Comparison of ENCODE assay signal across 8 cellular contexts in genomic region chr22:37907036-37907954, GRCh38. TPM values are rescaled to one million over a fixed set of nuclear protein-coding genes. Genes with fewer than 3 reads are reported as not detected.
A peak's percentile ranks its signal among the peaks of the same experiment; 100 is the strongest.
DNase-seq lines count a peak whose midpoint lies in the region; ATAC-seq and TF ChIP-seq lines count a peak whose summit lies in the region.

No MANE protein-coding gene starts in this region.

- no peaks in the 10 kb centered on the region for H3K9me3 ChIP-seq in esophagus muscularis mucosa

- H3K27me3 ChIP-seq in esophagus muscularis mucosa: no peaks in the 10 kb centered on the region

- no peak for TF ChIP-seq EP300 in esophagus muscularis mucosa (IDR thresholded peaks at IDR 0.05)

- no peaks in the 10 kb centered on the region for H3K27me3 Mint-ChIP-seq in progenitor cell of endocrine pancreas

- TF ChIP-seq CTCF in RWPE1 (conservative IDR thresholded peaks at IDR 0.05; ENCODE audit: low read depth): no peak
- no peak for TF ChIP-seq CTCF in esophagus muscularis mucosa (IDR thresholded peaks at IDR 0.05)
- no peak for TF ChIP-seq CTCF in progenitor cell of endocrine pancreas (IDR thresholded peaks at IDR 0.05; ENCODE audit: unreplicated experiment)

- H3K27ac Mint-ChIP-seq in progenitor cell of endocrine pancreas: peak overlapping the region; percentile 64

- peak overlapping the region; percentile 82 to 98 (median 93) for H3K4me3 ChIP-seq in esophagus muscularis mucosa

- CTCF ChIA-PET in RWPE1 (lab: Yijun Ruan, JAX): interaction anchor here (1.5 kb wide), 1 partner anchor 25 kb away, joined by 6 read pairs; no protein-coding TSS in a partner anchor

- H3K36me3 Mint-ChIP-seq in progenitor cell of endocrine pancreas (ENCODE audit: insufficient read depth): peaks cover 2% of the 10 kb centered on the region

- DNase-seq in GM03348 (ENCODE audit: low spot score) (peak; percentile 60), RWPE1 (ENCODE audit: low spot score) (no peak), esophagus muscularis mucosa (ENCODE audit: extremely low spot score) (no peak), progenitor cell of endocrine pancreas (ENCODE audit: low spot score, unreplicated experiment) (no peak), H4 (ENCODE audit: low spot score) (no peak)

- H3K9me3 Mint-ChIP-seq in progenitor cell of endocrine pancreas (ENCODE audit: low read depth): no peaks in the 10 kb centered on the region

- H3K27ac ChIP-seq in RWPE1 (peak overlapping the region; percentile 100), esophagus muscularis mucosa (replicated peaks in 1 of 4) (peak overlapping the region; percentile 95 to 96 (median 96))

- no peak for ATAC-seq in HG03108 (IDR thresholded peaks at IDR 0.05; ENCODE audit: unreplicated experiment)
- no peak for ATAC-seq in HG02885 (IDR thresholded peaks at IDR 0.05; ENCODE audit: poor library complexity, unreplicated experiment)
- no peak for ATAC-seq in HG02623 (IDR thresholded peaks at IDR 0.05; ENCODE audit: unreplicated experiment)

- POLR2A ChIA-PET in RWPE1 (lab: Yijun Ruan, JAX; ENCODE audit: low non-redundant PET): interaction anchor here (0.7 kb wide), 1 partner anchor 20 kb away, joined by 3 read pairs; no protein-coding TSS in a partner anchor

- peaks cover 0 to 6% (median 4%) of the 10 kb centered on the region in 4 donors for H3K36me3 ChIP-seq in esophagus muscularis mucosa

- intact Hi-C loops in esophagus muscularis mucosa (cut with DNase I): no loop called here

- H3K4me3 Mint-ChIP-seq in progenitor cell of endocrine pancreas (ENCODE audit: low read depth): peak overlapping the region; percentile 82

- TF ChIP-seq POLR2A in esophagus muscularis mucosa (IDR thresholded peaks at IDR 0.05; ENCODE audit: low read depth): no peak

- H3K4me1 Mint-ChIP-seq in progenitor cell of endocrine pancreas (ENCODE audit: low read depth): peaks cover 15% of the 10 kb centered on the region

- peaks cover 45 to 72% (median 71%) of the 10 kb centered on the region in 4 donors for H3K4me1 ChIP-seq in esophagus muscularis mucosa

- 38% methylated on average over 16 of the region's 19 CpGs for WGBS in esophagus muscularis mucosa

RNA-seq across cellular contexts. Expression of gene MICALL1, which starts 1.2 kb away (rescaled TPM):
- 100 to 1,000 TPM in 1 of 4 donors, 10 to 100 TPM in 3; 51.2 to 136 (median 71.2) TPM for total RNA-seq in esophagus muscularis mucosa
- 42.8 and 43.2 TPM in 2 replicates for total RNA-seq in progenitor cell of endocrine pancreas
- 11.6 and 17.2 TPM in 2 replicates for total RNA-seq in H4 (2014; rRNA removed; shearing (Covaris generic))

RNA-seq across cellular contexts. Expression of gene C22orf23, which starts 46.1 kb away (rescaled TPM):
- total RNA-seq in esophagus muscularis mucosa: not detected
- 0.89 and 0.93 TPM in 2 replicates for total RNA-seq in progenitor cell of endocrine pancreas
- total RNA-seq in H4 (2014; rRNA removed; shearing (Covaris generic)): 0.41 and 1.1 TPM in 2 replicates

RNA-seq across cellular contexts. Expression of gene POLR2F, which starts 46.2 kb away (rescaled TPM):
- 10 to 100 TPM; 45.7 to 93.0 (median 72.1) TPM for total RNA-seq in esophagus muscularis mucosa
- 80.0 and 83.1 TPM in 2 replicates for total RNA-seq in progenitor cell of endocrine pancreas
- 145 and 155 TPM in 2 replicates for total RNA-seq in H4 (2014; rRNA removed; shearing (Covaris generic))

RNA-seq across cellular contexts. Expression of gene EIF3L, which starts 58.1 kb away (rescaled TPM):
- total RNA-seq in esophagus muscularis mucosa: 100 to 1,000 TPM; 348 to 494 (median 425) TPM
- 725 and 736 TPM in 2 replicates for total RNA-seq in progenitor cell of endocrine pancreas
- 478 and 514 TPM in 2 replicates for total RNA-seq in H4 (2014; rRNA removed; shearing (Covaris generic))
